8 cellular contexts compared by ENCODE assay signal in the genomic region with DNA sequence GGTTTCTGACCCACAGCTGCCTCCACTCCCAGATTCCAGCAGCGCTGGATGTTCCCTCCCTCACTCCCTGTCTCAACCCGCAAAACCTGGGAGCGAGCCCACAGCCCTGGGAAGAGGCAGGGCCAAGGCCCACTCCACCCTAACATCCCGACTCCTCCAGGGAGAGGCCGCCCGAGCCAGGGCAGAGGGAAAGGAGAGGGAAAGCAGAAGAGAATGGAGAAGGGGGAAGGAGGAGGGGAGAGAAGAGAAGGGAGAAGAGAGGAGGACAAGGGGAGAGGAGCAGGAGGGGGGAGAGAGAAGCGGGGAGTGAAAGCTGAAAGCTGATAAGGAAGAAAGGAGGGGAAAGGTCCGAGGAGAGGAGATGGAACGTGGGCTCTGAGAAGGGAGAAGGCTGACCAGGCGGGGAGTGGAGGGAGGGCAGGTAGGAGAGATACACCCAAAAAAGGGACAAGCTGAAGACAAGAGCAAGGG.
DNase-seq lines count a peak whose midpoint lies in the region; ATAC-seq, FAIRE-seq and TF ChIP-seq lines count a peak whose summit lies in the region.

No MANE protein-coding gene starts in this region.

- 45 to 54% methylated on average over 10 of the region's 10 CpGs for whole genome bisulfite sequencing in lung, 2 donors

- TF ChIP-seq CTCF in chondrocyte (IDR thresholded peaks at IDR 0.05) (no peak), lung (IDR thresholded peaks at IDR 0.05; ENCODE audit: control extremely low read depth, extremely low read depth) (no peak), upper lobe of right lung (IDR thresholded peaks at IDR 0.05) (no peak), natural killer cell (IDR thresholded peaks at IDR 0.05) (no peak)

- H3K4me3 Mint-ChIP-seq in activated T-cell treated with anti-CD3 and anti-CD28 coated beads, Interleukin-2, amount 50 U/mL, for 4 hours, result peak overlapping the region; percentile 31
- peak overlapping the region; percentile 33 for H3K4me3 Mint-ChIP-seq in chondrocyte (ENCODE audit: unreplicated experiment)
- no peak overlapping the region for H3K4me3 Mint-ChIP-seq in natural killer cell

- H3K9me3 Mint-ChIP-seq in activated T-cell treated with anti-CD3 and anti-CD28 coated beads, Interleukin-2, amount 50 U/mL, for 4 hours, result no peaks in the 10 kb centered on the region
- H3K9me3 Mint-ChIP-seq in chondrocyte (ENCODE audit: low read depth) (no peaks in the 10 kb centered on the region), natural killer cell (no peaks in the 10 kb centered on the region)

- FAIRE-seq in frontal cortex (lab: Jason Lieb, UNC), result no peak

- no peaks in the 10 kb centered on the region for H3K9me3 ChIP-seq in lung (ENCODE audit: control insufficient read depth in 2 of 2, insufficient read depth in 1 of 2, low read length in 1 of 2)
- H3K9me3 ChIP-seq in upper lobe of right lung, result no peaks in the 10 kb centered on the region

- H3K27me3 Mint-ChIP-seq in activated T-cell treated with anti-CD3 and anti-CD28 coated beads, Interleukin-2, amount 50 U/mL, for 4 hours (ENCODE audit: low read depth), result no peaks in the 10 kb centered on the region
- H3K27me3 Mint-ChIP-seq in chondrocyte (ENCODE audit: low read depth) (peaks cover 2% of the 10 kb centered on the region), natural killer cell (ENCODE audit: low read depth in 2 of 2) (no peaks in the 10 kb centered on the region)

- no peak for DNase-seq in activated T-cell treated with anti-CD3 and anti-CD28 coated beads, Interleukin-2, amount 50 U/mL, for 4 hours
- no peak for DNase-seq in activated T-cell treated with anti-CD3 and anti-CD28 coated beads, Interleukin-2, amount 50 U/mL, for 1 hour
- DNase-seq in chondrocyte (ENCODE audit: low spot score) (no peak), lung (ENCODE audit: low spot score) (no peak), upper lobe of right lung (peak; percentile 62), frontal cortex (ENCODE audit: low spot score in 2 of 2) (no peak), EL (no peak), natural killer cell (no peak)

- H3K27me3 ChIP-seq in lung (ENCODE audit: control insufficient read depth, insufficient read depth) (no peaks in the 10 kb centered on the region), upper lobe of right lung (no peaks in the 10 kb centered on the region)

- no peaks in the 10 kb centered on the region for H3K36me3 Mint-ChIP-seq in activated T-cell treated with anti-CD3 and anti-CD28 coated beads, Interleukin-2, amount 50 U/mL, for 4 hours (ENCODE audit: insufficient read depth)
- H3K36me3 Mint-ChIP-seq in chondrocyte (ENCODE audit: low read depth), result no peaks in the 10 kb centered on the region
- H3K36me3 Mint-ChIP-seq in natural killer cell, result no peaks in the 10 kb centered on the region

- peaks cover 0 to 11% of the 10 kb centered on the region in 2 donors for H3K4me1 ChIP-seq in lung (ENCODE audit: control insufficient read depth in 2 of 2, insufficient read depth in 2 of 2, low read length in 2 of 2)
- peaks cover 3% of the 10 kb centered on the region for H3K4me1 ChIP-seq in upper lobe of right lung

- H3K36me3 ChIP-seq in lung (ENCODE audit: control insufficient read depth in 2 of 2, insufficient read depth in 2 of 2, low read length in 2 of 2) (no peaks in the 10 kb centered on the region), upper lobe of right lung (no peaks in the 10 kb centered on the region)

- H3K27ac Mint-ChIP-seq in chondrocyte (ENCODE audit: unreplicated experiment), result no peak overlapping the region
- no peak overlapping the region for H3K27ac Mint-ChIP-seq in natural killer cell

- H3K4me1 Mint-ChIP-seq in activated T-cell treated with anti-CD3 and anti-CD28 coated beads, Interleukin-2, amount 50 U/mL, for 4 hours (ENCODE audit: low read depth), result no peaks in the 10 kb centered on the region
- no peaks in the 10 kb centered on the region for H3K4me1 Mint-ChIP-seq in chondrocyte (ENCODE audit: low read depth)
- H3K4me1 Mint-ChIP-seq in natural killer cell, result no peaks in the 10 kb centered on the region

- no peak for ATAC-seq in activated T-cell treated with anti-CD3 and anti-CD28 coated beads, Interleukin-2, amount 50 U/mL, for 4 hours
- ATAC-seq in lung (ENCODE audit: insufficient read depth, low FRiP score) (peak; percentile 36), upper lobe of right lung (peak; percentile 59), natural killer cell (no peak)

- intact Hi-C loops in upper lobe of right lung (cut with DNase I), result no loop called here
- intact Hi-C loops in natural killer cell (cut with micrococcal nuclease), result loop anchor here (5.0 kb wide), 1 partner anchor 553 kb away; no protein-coding TSS in a partner anchor

- H3K4me3 ChIP-seq in lung, result no peak overlapping the region
- peak overlapping the region; percentile 40 for H3K4me3 ChIP-seq in upper lobe of right lung

- H3K27ac ChIP-seq in lung (ENCODE audit: low read depth in 1 of 2, low read length in 1 of 2), result no peak overlapping the region
- H3K27ac ChIP-seq in upper lobe of right lung, result peak overlapping the region; percentile 36

Comparison
In these comparisons a context has a peak if more than half of its experiments do, and no peak if none do; other contexts are left out.
1. ATAC-seq: peak in lung (single experiment) and upper lobe of right lung (single experiment); none in activated T-cell treated with anti-CD3 and anti-CD28 coated beads, Interleukin-2, amount 50 U/mL, for 4 hours (0 of 2) and natural killer cell (0 of 3).